In genomic region chr21:43936186-43936967, GRCh38 we compare ENCODE assay signal across 14 cellular contexts.
A peak's percentile ranks its signal among the peaks of the same experiment; 100 is the strongest.
DNase-seq lines count a peak whose midpoint lies in the region; ATAC-seq, FAIRE-seq and TF ChIP-seq lines count a peak whose summit lies in the region.
"Had no signal": no experiment of that assay in that cellular context is flagged by ENCODE, and none has a peak within 500 bp of the region (broad histone marks: within the 10 kb centered on the region; RNA-seq: fewer than 3 reads in every experiment).

No MANE protein-coding gene starts in this region.

- no peak for TF ChIP-seq CTCF in astrocyte (IDR thresholded peaks at IDR 0.05; ENCODE audit: insufficient read depth, low read depth, low read length)
- TF ChIP-seq CTCF in vagina (IDR thresholded peaks at IDR 0.05), result no peak

- H3K9me3 ChIP-seq in GM23248 (ENCODE audit: low read depth) (no peaks in the 10 kb centered on the region), astrocyte (ENCODE audit: insufficient read depth, low read depth, low read length) (no peaks in the 10 kb centered on the region), iPS-15b (ENCODE audit: control insufficient read depth, insufficient read depth, low read length) (no peaks in the 10 kb centered on the region), skeletal muscle tissue (ENCODE audit: control insufficient read depth in 3 of 3, low read length in 3 of 3) (no peaks in the 10 kb centered on the region), vagina (no peaks in the 10 kb centered on the region)
- H3K9me3 ChIP-seq: BLaER1 treated with 17β-estradiol and CSF1 and Interleukin-3, amounts not matched to agents 10 nM and 100 nM; Peyer's patch had no signal

- peak; percentile 61 for DNase-seq in GM23248
- DNase-seq in astrocyte (ENCODE audit: low read depth), result peak; percentile 30
- DNase-seq in germinal center (ENCODE audit: low spot score), result no peak
- no peak for DNase-seq in vagina (ENCODE audit: extremely low spot score in 2 of 2)
- DNase-seq: amniotic stem cell, DMS79 treated with DMSO at 0.1 percent for 48 hours, NCI-H146, NCI-H524 treated with DMSO at 0.1 percent for 48 hours, Peyer's patch had no signal

- WGBS in GM23248 (ENCODE audit: low coverage in 1 of 2, low lambda C conversion rate in 2 of 2, missing lambda C conversion rate in 2 of 2), 2 experiments, result 34 to 35% methylated on average over 25 of the region's 25 CpGs

- H3K79me2 ChIP-seq in GM23248 (ENCODE audit: insufficient read depth) (no peaks in the 10 kb centered on the region), astrocyte (ENCODE audit: insufficient read depth, low read length) (peaks cover 8% of the 10 kb centered on the region)

- ATAC-seq in GM21447 (IDR thresholded peaks at IDR 0.05; ENCODE audit: unreplicated experiment) (no peak), HG03196 (IDR thresholded peaks at IDR 0.05; ENCODE audit: unreplicated experiment) (no peak)

- H3K4me3 Mint-ChIP-seq in astrocyte (ENCODE audit: unreplicated experiment), result no peak overlapping the region

- H3F3A ChIP-seq in GM23248 (ENCODE audit: insufficient read depth), result no peaks in the 10 kb centered on the region

- no peak for TF ChIP-seq POLR2A in vagina (IDR thresholded peaks at IDR 0.05)

- H3K4me1 ChIP-seq in GM23248 (ENCODE audit: insufficient read depth) (no peaks in the 10 kb centered on the region), astrocyte (ENCODE audit: insufficient read depth, low read length) (no peaks in the 10 kb centered on the region), iPS-15b (ENCODE audit: control insufficient read depth, insufficient read depth, low read length) (no peaks in the 10 kb centered on the region), skeletal muscle tissue (ENCODE audit: control insufficient read depth in 3 of 3, insufficient read depth in 3 of 3, low read length in 3 of 3) (peaks cover 23 to 69% (median 65%) of the 10 kb centered on the region in 3 donors), vagina (peaks cover 18% of the 10 kb centered on the region)

- intact Hi-C loops in vagina (cut with DNase I), result no loop called here

- no peaks in the 10 kb centered on the region for H3K4me1 Mint-ChIP-seq in astrocyte (ENCODE audit: low read depth, unreplicated experiment)

- no peaks in the 10 kb centered on the region for H3K9me2 ChIP-seq in GM23248 (ENCODE audit: insufficient read depth)

- H2AFZ ChIP-seq in GM23248 (no peak overlapping the region; the same call in 1 of the 2 replicates), astrocyte (ENCODE audit: low read depth, low read length) (no peak overlapping the region)

- no peaks in the 10 kb centered on the region for H4K20me1 ChIP-seq in GM23248 (ENCODE audit: insufficient read depth)
- peaks cover 66% of the 10 kb centered on the region for H4K20me1 ChIP-seq in astrocyte (ENCODE audit: insufficient read depth, low read length)

- H3K27ac ChIP-seq in GM23248 (peak overlapping the region; percentile 61), astrocyte (ENCODE audit: low read depth, low read length) (no peak overlapping the region), skeletal muscle tissue (ENCODE audit: low read depth, low read length) (peak overlapping the region; percentile 50), vagina (no peak overlapping the region)
- H3K27ac ChIP-seq: BLaER1 treated with 17β-estradiol and CSF1 and Interleukin-3, amounts not matched to agents 10 nM and 100 nM; Peyer's patch had no signal

- H3K27me3 ChIP-seq in GM23248 (replicated peaks; ENCODE audit: insufficient read depth), result no peaks in the 10 kb centered on the region
- no peaks in the 10 kb centered on the region for H3K27me3 ChIP-seq in astrocyte (ENCODE audit: insufficient read depth, low read length)
- H3K27me3 ChIP-seq in iPS-15b (ENCODE audit: control insufficient read depth, insufficient read depth, low read length), result no peaks in the 10 kb centered on the region
- no peaks in the 10 kb centered on the region for H3K27me3 ChIP-seq in skeletal muscle tissue (ENCODE audit: control insufficient read depth in 3 of 3, insufficient read depth in 3 of 3, low read length in 3 of 3)
- H3K27me3 ChIP-seq in vagina, result no peaks in the 10 kb centered on the region
- H3K27me3 ChIP-seq: BLaER1 treated with 17β-estradiol and CSF1 and Interleukin-3, amounts not matched to agents 10 nM and 100 nM; Peyer's patch had no signal

- H3K4me3 ChIP-seq in GM23248, result no peak overlapping the region
- no peak overlapping the region for H3K4me3 ChIP-seq in astrocyte (ENCODE audit: insufficient read depth, low read depth, low read length)
- H3K4me3 ChIP-seq in iPS-15b (ENCODE audit: low read depth, low read length), result no peak overlapping the region
- H3K4me3 ChIP-seq in skeletal muscle tissue (ENCODE audit: low read length in 3 of 3), result peak overlapping the region in 1 of 3 donors; percentile 22
- H3K4me3 ChIP-seq in vagina, result no peak overlapping the region
- H3K4me3 ChIP-seq: BLaER1 treated with 17β-estradiol and CSF1 and Interleukin-3, amounts not matched to agents 10 nM and 100 nM; Peyer's patch had no signal

- in situ Hi-C loops in GM23248 (cut with MboI), result no loop called here

- no peaks in the 10 kb centered on the region for H3K36me3 ChIP-seq in GM23248 (ENCODE audit: low read depth)
- H3K36me3 ChIP-seq in astrocyte (ENCODE audit: insufficient read depth, low read length), result no peaks in the 10 kb centered on the region
- H3K36me3 ChIP-seq in iPS-15b (ENCODE audit: control insufficient read depth, insufficient read depth, low read length), result peaks cover 2% of the 10 kb centered on the region
- H3K36me3 ChIP-seq in skeletal muscle tissue (ENCODE audit: control insufficient read depth in 3 of 3, insufficient read depth in 3 of 3, low read length in 3 of 3), result peaks cover 2 to 6% (median 5%) of the 10 kb centered on the region in 3 donors
- peaks cover 0 to 7% of the 10 kb centered on the region in 2 donors for H3K36me3 ChIP-seq in vagina

- H3K9me3 Mint-ChIP-seq in astrocyte (ENCODE audit: unreplicated experiment), result no peaks in the 10 kb centered on the region

- H3K27ac Mint-ChIP-seq in astrocyte (ENCODE audit: unreplicated experiment), result no peak overlapping the region

- FAIRE-seq in astrocyte (lab: Jason Lieb, UNC), result no peak

- no peak overlapping the region for H3K4me2 ChIP-seq in GM23248 (ENCODE audit: unreplicated experiment)
- H3K4me2 ChIP-seq in astrocyte (ENCODE audit: low read length), result no peak overlapping the region

- peaks cover 4% of the 10 kb centered on the region for H3K27me3 Mint-ChIP-seq in astrocyte (ENCODE audit: low read depth, unreplicated experiment)

- peak overlapping the region; percentile 59 for H3K9ac ChIP-seq in GM23248
- H3K9ac ChIP-seq in astrocyte (ENCODE audit: low read length), result no peak overlapping the region
- peak overlapping the region; percentile 37 for H3K9ac ChIP-seq in iPS-15b (ENCODE audit: low read depth, low read length)
- peak overlapping the region; percentile 61 to 81 (median 66) for H3K9ac ChIP-seq in skeletal muscle tissue (ENCODE audit: low read depth in 1 of 3, low read length in 3 of 3)

- peaks cover 10% of the 10 kb centered on the region for H3K36me3 Mint-ChIP-seq in astrocyte (ENCODE audit: low read depth, unreplicated experiment)

Comparison
In these comparisons a context has a peak if more than half of its experiments do, and no peak if none do; other contexts are left out.
1. DNase-seq: peak in GM23248 (single experiment) and astrocyte (single experiment); none in germinal center (single experiment) and vagina (0 of 2).
2. H3K27ac ChIP-seq: peak in GM23248 (single experiment) and skeletal muscle tissue (single experiment); none in astrocyte (single experiment) and vagina (single experiment).